ENCODE assay signal across 13 cellular contexts in the genomic region with DNA sequence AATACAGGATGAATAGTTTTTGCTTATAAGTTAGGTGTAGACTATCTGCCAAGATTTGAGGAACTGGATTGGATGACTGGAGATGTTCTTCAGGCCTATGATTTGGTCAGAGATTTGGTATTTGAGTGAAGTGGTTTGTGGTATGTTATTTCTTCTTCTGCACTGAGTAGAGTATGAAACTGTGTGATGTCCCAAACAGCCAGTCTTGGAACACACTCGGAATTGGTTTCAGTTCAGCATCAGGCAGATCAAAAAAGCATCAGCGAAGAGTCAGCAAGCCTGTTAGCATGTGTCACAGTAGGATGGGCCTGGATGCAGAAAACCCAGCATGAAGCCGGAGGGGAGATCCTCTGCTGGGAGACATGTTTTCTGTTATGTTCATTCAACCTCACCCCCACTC.
DNase-seq lines count a peak whose midpoint lies in the region; FAIRE-seq and TF ChIP-seq lines count a peak whose summit lies in the region.
"Had no signal": no experiment of that assay in that cellular context is flagged by ENCODE, and none has a peak within 500 bp of the region (broad histone marks: within the 10 kb centered on the region; RNA-seq: fewer than 3 reads in every experiment).

No MANE protein-coding gene starts in this region.

- no peaks in the 10 kb centered on the region for H3K9me3 ChIP-seq in skeletal muscle satellite cell (replicated peaks; ENCODE audit: low read length)

- H3K4me1 ChIP-seq in skeletal muscle satellite cell (ENCODE audit: control insufficient read depth, insufficient read depth, low read length): peaks cover 30% of the 10 kb centered on the region

- no peak overlapping the region for H3K9ac ChIP-seq in skeletal muscle satellite cell (ENCODE audit: low read depth, low read length)

- no peaks in the 10 kb centered on the region for H3K36me3 ChIP-seq in skeletal muscle satellite cell (ENCODE audit: insufficient read depth, low read length)

- TF ChIP-seq CTCF in foreskin fibroblast (IDR thresholded peaks at IDR 0.05; ENCODE audit: low read depth, low read length): no peak

- H3K4me3 ChIP-seq in foreskin fibroblast (ENCODE audit: low read depth in 1 of 2, low read length in 2 of 2) (peak overlapping the region in 1 of 2 donors; percentile 16), skeletal muscle satellite cell (ENCODE audit: low read length) (peak overlapping the region; percentile 24)

- DNase-seq in GM18507 (ENCODE audit: extremely low spot score, insufficient read length, low read depth) (no peak), amniotic stem cell (lab: John Stamatoyannopoulos, UW) (peak; percentile 59), foreskin fibroblast (peak; percentile 77 to 92), DMS53 (lab: John Stamatoyannopoulos, UW) (no peak), NCI-H146 treated with DMSO at 0.1 percent for 48 hours (lab: John Stamatoyannopoulos, UW; ENCODE audit: unreplicated experiment) (no peak)
- DNase-seq in activated CD4-positive, alpha-beta T cell treated with anti-CD3 and anti-CD28 coated beads, Interleukin-2, amount 50 U/mL, for 1 hour: no peak
- DNase-seq: activated naive CD8-positive, alpha-beta T cell treated with anti-CD3 and anti-CD28 coated beads, Interleukin-2, amount 10 ng/mL, durations not matched to agents 7 days and 5 days; naive thymus-derived CD4-positive, alpha-beta T cell; NCI-H1417 treated with DMSO at 0.1 percent for 48 hours; NCI-H446 treated with DMSO at 0.1 percent for 48 hours; stimulated activated naive CD8-positive, alpha-beta T cell treated with anti-CD3 and anti-CD28 coated beads, Interleukin-15, Interleukin-2, amounts not matched to agents 100 U/mL and 50 U/mL, for 24 hours; SW 1271 had no signal

- no peaks in the 10 kb centered on the region for H3K27me3 ChIP-seq in skeletal muscle satellite cell (ENCODE audit: control insufficient read depth, insufficient read depth, low read length)

- peak; percentile 41 for FAIRE-seq in GM18507 (lab: Jason Lieb, UNC)

- H3K4me2 ChIP-seq in skeletal muscle satellite cell (ENCODE audit: low read length): peak overlapping the region; percentile 61

Comparison
In these comparisons a context has a peak if more than half of its experiments do, and no peak if none do; other contexts are left out.
1. DNase-seq: peak in amniotic stem cell (single experiment) and foreskin fibroblast (2 of 2); none in GM18507 (single experiment), DMS53 (single experiment), NCI-H146 treated with DMSO at 0.1 percent for 48 hours (single experiment) and activated CD4-positive, alpha-beta T cell treated with anti-CD3 and anti-CD28 coated beads, Interleukin-2, amount 50 U/mL, for 1 hour (single experiment).